2 cellular contexts compared by ENCODE assay signal in the genomic region with DNA sequence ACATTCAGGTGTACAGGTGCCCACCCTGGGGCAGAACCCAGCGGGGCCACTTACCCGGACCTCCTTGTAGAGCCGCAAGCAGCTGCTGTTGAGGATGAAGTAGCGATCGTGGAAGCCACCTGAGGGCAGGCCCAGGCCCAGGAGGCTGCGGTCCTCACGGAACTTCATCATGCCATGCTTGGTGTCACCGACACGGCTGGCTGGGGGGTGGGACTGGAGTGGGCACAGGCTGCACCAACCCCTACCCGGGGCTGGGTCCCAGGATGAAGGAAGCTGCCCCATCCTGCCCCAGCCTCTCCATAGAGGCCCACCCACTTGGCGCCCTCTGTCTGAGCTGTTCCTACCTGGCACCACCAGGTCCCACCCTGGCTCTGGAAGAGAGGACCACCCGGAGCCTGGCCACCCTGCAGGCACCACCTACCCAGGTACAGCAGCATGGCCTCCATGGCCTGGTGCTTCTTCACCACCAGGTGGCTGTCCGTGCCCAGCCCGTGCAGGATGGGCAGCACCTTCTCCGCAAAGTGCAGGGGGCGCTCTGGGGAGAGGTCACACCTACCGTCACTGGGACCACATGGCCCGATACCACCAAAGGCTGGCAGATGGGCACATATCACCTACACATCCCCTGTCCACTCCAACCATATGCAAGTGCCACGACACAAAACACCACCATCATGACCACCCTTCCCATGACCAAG.
TF ChIP-seq lines count a peak whose summit lies in the region.

No MANE protein-coding gene starts in this region.

TF ChIP-seq in IMR-90, 13 proteins besides CTCF, POLR2A, EP300 and RAD21:
- TF ChIP-seq BHLHE40 (IDR thresholded peaks at IDR 0.05; ENCODE audit: low read depth, low read length) (no peak), CHD1 (IDR thresholded peaks at IDR 0.05; ENCODE audit: low read depth, low read length) (no peak), NFE2L2 (IDR thresholded peaks at IDR 0.05; ENCODE audit: low read depth, low read length) (no peak), MXI1 (IDR thresholded peaks at IDR 0.05; ENCODE audit: borderline replicate concordance, low read depth, low read length) (no peak), SMC3 (IDR thresholded peaks at IDR 0.05; ENCODE audit: low read depth, low read length) (no peak), RCOR1 (IDR thresholded peaks at IDR 0.05; ENCODE audit: insufficient replicate concordance, low read length) (no peak), FOS (IDR thresholded peaks at IDR 0.05; ENCODE audit: low read depth, low read length) (no peak), RFX5 (IDR thresholded peaks at IDR 0.05; ENCODE audit: low read depth, low read length) (no peak), CEBPB (IDR thresholded peaks at IDR 0.05; ENCODE audit: low read depth, low read length) (no peak), MAZ (IDR thresholded peaks at IDR 0.05; ENCODE audit: borderline replicate concordance, low read depth, low read length) (no peak), MAFK (IDR thresholded peaks at IDR 0.05; ENCODE audit: low read depth, low read length) (no peak)
- TF ChIP-seq, protein P1, sequence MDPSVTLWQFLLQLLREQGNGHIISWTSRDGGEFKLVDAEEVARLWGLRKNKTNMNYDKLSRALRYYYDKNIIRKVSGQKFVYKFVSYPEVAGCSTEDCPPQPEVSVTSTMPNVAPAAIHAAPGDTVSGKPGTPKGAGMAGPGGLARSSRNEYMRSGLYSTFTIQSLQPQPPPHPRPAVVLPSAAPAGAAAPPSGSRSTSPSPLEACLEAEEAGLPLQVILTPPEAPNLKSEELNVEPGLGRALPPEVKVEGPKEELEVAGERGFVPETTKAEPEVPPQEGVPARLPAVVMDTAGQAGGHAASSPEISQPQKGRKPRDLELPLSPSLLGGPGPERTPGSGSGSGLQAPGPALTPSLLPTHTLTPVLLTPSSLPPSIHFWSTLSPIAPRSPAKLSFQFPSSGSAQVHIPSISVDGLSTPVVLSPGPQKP (IDR thresholded peaks at IDR 0.05; ENCODE audit: borderline replicate concordance, low read depth, low read length) = no peak
- TF ChIP-seq, protein P2, sequence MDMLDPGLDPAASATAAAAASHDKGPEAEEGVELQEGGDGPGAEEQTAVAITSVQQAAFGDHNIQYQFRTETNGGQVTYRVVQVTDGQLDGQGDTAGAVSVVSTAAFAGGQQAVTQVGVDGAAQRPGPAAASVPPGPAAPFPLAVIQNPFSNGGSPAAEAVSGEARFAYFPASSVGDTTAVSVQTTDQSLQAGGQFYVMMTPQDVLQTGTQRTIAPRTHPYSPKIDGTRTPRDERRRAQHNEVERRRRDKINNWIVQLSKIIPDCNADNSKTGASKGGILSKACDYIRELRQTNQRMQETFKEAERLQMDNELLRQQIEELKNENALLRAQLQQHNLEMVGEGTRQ (IDR thresholded peaks at IDR 0.05; ENCODE audit: low read depth, low read length) = no peak

TF ChIP-seq in K562, 482 proteins besides CTCF, POLR2A, EP300 and RAD21:
- TF ChIP-seq POLR2G (IDR thresholded peaks at IDR 0.05; ENCODE audit: low read depth, low read length) = 0 out of 2 replicates have a peak, but pooled peaks have one; percentile 15
- no peak for TF ChIP-seq NR2F6 (CRISPR knock-in tag; IDR thresholded peaks at IDR 0.05)
- no peak for TF ChIP-seq RBM22 (IDR thresholded peaks at IDR 0.05; ENCODE audit: low read depth, low read length, poor library complexity, severe bottlenecking)
- no peak for TF ChIP-seq SP2 (IDR thresholded peaks at IDR 0.05; ENCODE audit: extremely low read depth, low read depth, low read length, poor library complexity, severe bottlenecking)
- no peak for TF ChIP-seq JUNB (CRISPR knock-in tag; conservative IDR thresholded peaks at IDR 0.05)
- no peak for TF ChIP-seq MCM2 (IDR thresholded peaks at IDR 0.05; ENCODE audit: low read depth)
- TF ChIP-seq ZNF12 (CRISPR knock-in tag; IDR thresholded peaks at IDR 0.05) = no peak
- no peak for TF ChIP-seq CBFB (CRISPR knock-in tag; IDR thresholded peaks at IDR 0.05)
- no peak for TF ChIP-seq NFATC3 (IDR thresholded peaks at IDR 0.05)
- TF ChIP-seq, protein P3, sequence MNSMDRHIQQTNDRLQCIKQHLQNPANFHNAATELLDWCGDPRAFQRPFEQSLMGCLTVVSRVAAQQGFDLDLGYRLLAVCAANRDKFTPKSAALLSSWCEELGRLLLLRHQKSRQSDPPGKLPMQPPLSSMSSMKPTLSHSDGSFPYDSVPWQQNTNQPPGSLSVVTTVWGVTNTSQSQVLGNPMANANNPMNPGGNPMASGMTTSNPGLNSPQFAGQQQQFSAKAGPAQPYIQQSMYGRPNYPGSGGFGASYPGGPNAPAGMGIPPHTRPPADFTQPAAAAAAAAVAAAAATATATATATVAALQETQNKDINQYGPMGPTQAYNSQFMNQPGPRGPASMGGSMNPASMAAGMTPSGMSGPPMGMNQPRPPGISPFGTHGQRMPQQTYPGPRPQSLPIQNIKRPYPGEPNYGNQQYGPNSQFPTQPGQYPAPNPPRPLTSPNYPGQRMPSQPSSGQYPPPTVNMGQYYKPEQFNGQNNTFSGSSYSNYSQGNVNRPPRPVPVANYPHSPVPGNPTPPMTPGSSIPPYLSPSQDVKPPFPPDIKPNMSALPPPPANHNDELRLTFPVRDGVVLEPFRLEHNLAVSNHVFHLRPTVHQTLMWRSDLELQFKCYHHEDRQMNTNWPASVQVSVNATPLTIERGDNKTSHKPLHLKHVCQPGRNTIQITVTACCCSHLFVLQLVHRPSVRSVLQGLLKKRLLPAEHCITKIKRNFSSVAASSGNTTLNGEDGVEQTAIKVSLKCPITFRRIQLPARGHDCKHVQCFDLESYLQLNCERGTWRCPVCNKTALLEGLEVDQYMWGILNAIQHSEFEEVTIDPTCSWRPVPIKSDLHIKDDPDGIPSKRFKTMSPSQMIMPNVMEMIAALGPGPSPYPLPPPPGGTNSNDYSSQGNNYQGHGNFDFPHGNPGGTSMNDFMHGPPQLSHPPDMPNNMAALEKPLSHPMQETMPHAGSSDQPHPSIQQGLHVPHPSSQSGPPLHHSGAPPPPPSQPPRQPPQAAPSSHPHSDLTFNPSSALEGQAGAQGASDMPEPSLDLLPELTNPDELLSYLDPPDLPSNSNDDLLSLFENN (IDR thresholded peaks at IDR 0.05; ENCODE audit: low read depth in 2 of 2, low read length in 2 of 2) = no peak
- peak; percentile 24; the same call in 1 of the 2 replicates for TF ChIP-seq ZNF316 (IDR thresholded peaks at IDR 0.05)
- TF ChIP-seq, protein P4, sequence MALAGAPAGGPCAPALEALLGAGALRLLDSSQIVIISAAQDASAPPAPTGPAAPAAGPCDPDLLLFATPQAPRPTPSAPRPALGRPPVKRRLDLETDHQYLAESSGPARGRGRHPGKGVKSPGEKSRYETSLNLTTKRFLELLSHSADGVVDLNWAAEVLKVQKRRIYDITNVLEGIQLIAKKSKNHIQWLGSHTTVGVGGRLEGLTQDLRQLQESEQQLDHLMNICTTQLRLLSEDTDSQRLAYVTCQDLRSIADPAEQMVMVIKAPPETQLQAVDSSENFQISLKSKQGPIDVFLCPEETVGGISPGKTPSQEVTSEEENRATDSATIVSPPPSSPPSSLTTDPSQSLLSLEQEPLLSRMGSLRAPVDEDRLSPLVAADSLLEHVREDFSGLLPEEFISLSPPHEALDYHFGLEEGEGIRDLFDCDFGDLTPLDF (CRISPR knock-in tag; IDR thresholded peaks at IDR 0.05) = no peak
- TF ChIP-seq RFX7 (CRISPR knock-in tag; IDR thresholded peaks at IDR 0.05) = no peak
- TF ChIP-seq HDAC2 (IDR thresholded peaks at IDR 0.05) = no peak
- TF ChIP-seq, protein P5, sequence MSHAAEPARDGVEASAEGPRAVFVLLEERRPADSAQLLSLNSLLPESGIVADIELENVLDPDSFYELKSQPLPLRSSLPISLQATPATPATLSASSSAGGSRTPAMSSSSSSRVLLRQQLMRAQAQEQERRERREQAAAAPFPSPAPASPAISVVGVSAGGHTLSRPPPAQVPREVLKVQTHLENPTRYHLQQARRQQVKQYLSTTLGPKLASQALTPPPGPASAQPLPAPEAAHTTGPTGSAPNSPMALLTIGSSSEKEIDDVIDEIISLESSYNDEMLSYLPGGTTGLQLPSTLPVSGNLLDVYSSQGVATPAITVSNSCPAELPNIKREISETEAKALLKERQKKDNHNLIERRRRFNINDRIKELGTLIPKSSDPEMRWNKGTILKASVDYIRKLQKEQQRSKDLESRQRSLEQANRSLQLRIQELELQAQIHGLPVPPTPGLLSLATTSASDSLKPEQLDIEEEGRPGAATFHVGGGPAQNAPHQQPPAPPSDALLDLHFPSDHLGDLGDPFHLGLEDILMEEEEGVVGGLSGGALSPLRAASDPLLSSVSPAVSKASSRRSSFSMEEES (CRISPR knock-in tag; IDR thresholded peaks at IDR 0.05) = no peak
- no peak for TF ChIP-seq ZBTB1 (CRISPR knock-in tag; IDR thresholded peaks at IDR 0.05; ENCODE audit: borderline replicate concordance, low read depth)
- TF ChIP-seq MYBL2 (IDR thresholded peaks at IDR 0.05; ENCODE audit: low read depth) = no peak
- TF ChIP-seq MYBL2 (CRISPR knock-in tag; IDR thresholded peaks at IDR 0.05; ENCODE audit: borderline replicate concordance) = no peak
